Comparison of ENCODE assay signal across 27 cellular contexts in genomic region chr1:31224102-31224501, GRCh38. TPM values are rescaled to one million over a fixed set of nuclear protein-coding genes. Genes with fewer than 3 reads are reported as not detected.
"Had no signal": no experiment of that assay in that cellular context is flagged by ENCODE, and none has a peak within 500 bp of the region (broad histone marks: within the 10 kb centered on the region; RNA-seq: fewer than 3 reads in every experiment).

No MANE protein-coding gene starts in this region.

- H3K36me3 ChIP-seq: brain microvascular endothelial cell, right lobe of liver, tibial artery had no signal

- H3K4me1 Mint-ChIP-seq: activated CD4-positive, alpha-beta T cell treated with anti-CD3 and anti-CD28 coated beads, Interleukin-2, amount 10 ng/mL, durations not matched to agents 24 days and 14 days; activated naive CD4-positive, alpha-beta T cell treated with anti-CD3 and anti-CD28 coated beads, Interleukin-2, amount 50 U/mL, for 24 hours; natural killer cell; stimulated activated effector memory CD8-positive, alpha-beta T cell treated with anti-CD3 and anti-CD28 coated beads, Interleukin-12 subunit alpha, Interleukin-12 subunit beta, amount 100 ng/mL, for 72 hours; stimulated activated naive CD8-positive, alpha-beta T cell treated with anti-CD3 and anti-CD28 coated beads, Interleukin-15, amount 100 ng/mL, for 72 hours had no signal

- H3K4me3 Mint-ChIP-seq: activated CD4-positive, alpha-beta T cell treated with anti-CD3 and anti-CD28 coated beads, Interleukin-2, amount 10 ng/mL, durations not matched to agents 24 days and 14 days; activated CD8-positive, alpha-beta T cell treated with anti-CD3 and anti-CD28 coated beads, Interleukin-2, amount 10 ng/mL, durations not matched to agents 7 days and 5 days; activated naive CD4-positive, alpha-beta T cell treated with anti-CD3 and anti-CD28 coated beads, Interleukin-2, amount 50 U/mL, for 24 hours; activated T-helper 1 cell treated with anti-CD3 and anti-CD28 coated beads, Interleukin-12 subunit alpha, Interleukin-12 subunit beta, Interleukin-2, Interleukin-4 antibody, amounts not matched to agents 30 ng/mL and 10 ng/mL and 1 ng/mL, durations not matched to agents 14 hours and 24 hours and 36 hours; mesothelial cell of epicardium; natural killer cell; stimulated activated effector memory CD8-positive, alpha-beta T cell treated with anti-CD3 and anti-CD28 coated beads, Interleukin-12 subunit alpha, Interleukin-12 subunit beta, amount 100 ng/mL, for 72 hours; stimulated activated naive CD8-positive, alpha-beta T cell treated with anti-CD3 and anti-CD28 coated beads, Interleukin-15, amount 100 ng/mL, for 72 hours had no signal

- H3K9me3 ChIP-seq: right lobe of liver, tibial artery had no signal

- H3K27me3 ChIP-seq: right lobe of liver had no signal

- H3K27ac Mint-ChIP-seq: activated CD4-positive, alpha-beta T cell treated with anti-CD3 and anti-CD28 coated beads, Interleukin-2, amount 10 ng/mL, durations not matched to agents 24 days and 14 days; activated CD8-positive, alpha-beta T cell treated with anti-CD3 and anti-CD28 coated beads, Interleukin-2, amount 10 ng/mL, durations not matched to agents 7 days and 5 days; activated naive CD4-positive, alpha-beta T cell treated with anti-CD3 and anti-CD28 coated beads, Interleukin-2, amount 50 U/mL, for 24 hours; activated T-helper 1 cell treated with anti-CD3 and anti-CD28 coated beads, Interleukin-12 subunit alpha, Interleukin-12 subunit beta, Interleukin-2, Interleukin-4 antibody, amounts not matched to agents 30 ng/mL and 10 ng/mL and 1 ng/mL, durations not matched to agents 14 hours and 24 hours and 36 hours; mesothelial cell of epicardium; natural killer cell; stimulated activated effector memory CD8-positive, alpha-beta T cell treated with anti-CD3 and anti-CD28 coated beads, Interleukin-12 subunit alpha, Interleukin-12 subunit beta, amount 100 ng/mL, for 72 hours had no signal

- H3K9me3 Mint-ChIP-seq: activated CD4-positive, alpha-beta T cell treated with anti-CD3 and anti-CD28 coated beads, Interleukin-2, amount 10 ng/mL, durations not matched to agents 24 days and 14 days; activated naive CD4-positive, alpha-beta T cell treated with anti-CD3 and anti-CD28 coated beads, Interleukin-2, amount 50 U/mL, for 24 hours; activated T-helper 1 cell treated with anti-CD3 and anti-CD28 coated beads, Interleukin-12 subunit alpha, Interleukin-12 subunit beta, Interleukin-2, Interleukin-4 antibody, amounts not matched to agents 30 ng/mL and 10 ng/mL and 1 ng/mL, durations not matched to agents 14 hours and 24 hours and 36 hours; mesothelial cell of epicardium; natural killer cell; stimulated activated effector memory CD8-positive, alpha-beta T cell treated with anti-CD3 and anti-CD28 coated beads, Interleukin-12 subunit alpha, Interleukin-12 subunit beta, amount 100 ng/mL, for 72 hours; stimulated activated naive CD8-positive, alpha-beta T cell treated with anti-CD3 and anti-CD28 coated beads, Interleukin-15, amount 100 ng/mL, for 72 hours had no signal

- H3K27me3 Mint-ChIP-seq: activated CD4-positive, alpha-beta T cell treated with anti-CD3 and anti-CD28 coated beads, Interleukin-2, amount 10 ng/mL, durations not matched to agents 24 days and 14 days; stimulated activated naive CD8-positive, alpha-beta T cell treated with anti-CD3 and anti-CD28 coated beads, Interleukin-15, amount 100 ng/mL, for 72 hours had no signal

- ATAC-seq: activated CD8-positive, alpha-beta T cell treated with anti-CD3 and anti-CD28 coated beads, Interleukin-2, amount 10 ng/mL, durations not matched to agents 7 days and 5 days; left ventricle myocardium superior; natural killer cell; right lobe of liver; stimulated activated effector memory CD8-positive, alpha-beta T cell treated with anti-CD3 and anti-CD28 coated beads, Interleukin-12 subunit alpha, Interleukin-12 subunit beta, amount 100 ng/mL, for 72 hours; stimulated activated naive CD8-positive, alpha-beta T cell treated with anti-CD3 and anti-CD28 coated beads, Interleukin-15, amount 100 ng/mL, for 72 hours had no signal

- DNase-seq: activated CD4-positive, alpha-beta T cell treated with anti-CD3 and anti-CD28 coated beads, Interleukin-2, amount 10 ng/mL, durations not matched to agents 24 days and 14 days; activated CD4-positive, CD25-positive, alpha-beta regulatory T cell; activated CD8-positive, alpha-beta T cell treated with anti-CD3 and anti-CD28 coated beads, Interleukin-2, amount 10 ng/mL, durations not matched to agents 7 days and 5 days; activated gamma-delta T cell treated with Interleukin-2 at 50 U/mL for 16 hours; aorta; brain microvascular endothelial cell; caudate nucleus; effector memory CD4-positive, alpha-beta T cell; foreskin melanocyte; hippocampal formation; left ventricle myocardium superior; mammary epithelial cell; natural killer cell; occipital lobe; right lobe of liver; stimulated activated CD4-positive, alpha-beta T cell treated with anti-CD3 and anti-CD28 coated beads, Interleukin-2, amount 100 ng/mL, for 24 hours; stimulated activated naive CD8-positive, alpha-beta T cell treated with anti-CD3 and anti-CD28 coated beads, Interleukin-15, amount 100 ng/mL, for 72 hours; T1000; tibial artery had no signal

- H3K36me3 Mint-ChIP-seq: activated naive CD4-positive, alpha-beta T cell treated with anti-CD3 and anti-CD28 coated beads, Interleukin-2, amount 50 U/mL, for 24 hours; mesothelial cell of epicardium; natural killer cell; stimulated activated effector memory CD8-positive, alpha-beta T cell treated with anti-CD3 and anti-CD28 coated beads, Interleukin-12 subunit alpha, Interleukin-12 subunit beta, amount 100 ng/mL, for 72 hours had no signal

- FAIRE-seq: urothelium cell line had no signal

- H3K4me1 ChIP-seq: right lobe of liver, tibial artery had no signal

- H3K4me3 ChIP-seq: right lobe of liver, skin epidermis, tibial artery had no signal

- H3K27ac ChIP-seq: brain microvascular endothelial cell, right lobe of liver, skin epidermis, tibial artery had no signal

RNA-seq across cellular contexts. Expression of gene NKAIN1, which starts 15.6 kb away (rescaled TPM):
- total RNA-seq: activated CD4-positive, alpha-beta T cell treated with anti-CD3 and anti-CD28 coated beads, Interleukin-2, amount 10 ng/mL, durations not matched to agents 24 days and 14 days; activated T-helper 1 cell treated with anti-CD3 and anti-CD28 coated beads, Interleukin-12 subunit alpha, Interleukin-12 subunit beta, Interleukin-2, Interleukin-4 antibody, amounts not matched to agents 30 ng/mL and 10 ng/mL and 1 ng/mL, durations not matched to agents 14 hours and 24 hours and 36 hours; dermis microvascular lymphatic vessel endothelial cell; left ventricle myocardium superior; natural killer cell; right lobe of liver; T-helper 1 cell treated with Interleukin-12 subunit alpha and Interleukin-12 subunit beta and Interleukin-4 antibody, amounts not matched to agents 30 ng/mL and 1 ng/mL, for 36 hours had no signal
- polyA plus RNA-seq: aorta had no signal
